ENCODE assay signal across 8 cellular contexts in the genomic region with DNA sequence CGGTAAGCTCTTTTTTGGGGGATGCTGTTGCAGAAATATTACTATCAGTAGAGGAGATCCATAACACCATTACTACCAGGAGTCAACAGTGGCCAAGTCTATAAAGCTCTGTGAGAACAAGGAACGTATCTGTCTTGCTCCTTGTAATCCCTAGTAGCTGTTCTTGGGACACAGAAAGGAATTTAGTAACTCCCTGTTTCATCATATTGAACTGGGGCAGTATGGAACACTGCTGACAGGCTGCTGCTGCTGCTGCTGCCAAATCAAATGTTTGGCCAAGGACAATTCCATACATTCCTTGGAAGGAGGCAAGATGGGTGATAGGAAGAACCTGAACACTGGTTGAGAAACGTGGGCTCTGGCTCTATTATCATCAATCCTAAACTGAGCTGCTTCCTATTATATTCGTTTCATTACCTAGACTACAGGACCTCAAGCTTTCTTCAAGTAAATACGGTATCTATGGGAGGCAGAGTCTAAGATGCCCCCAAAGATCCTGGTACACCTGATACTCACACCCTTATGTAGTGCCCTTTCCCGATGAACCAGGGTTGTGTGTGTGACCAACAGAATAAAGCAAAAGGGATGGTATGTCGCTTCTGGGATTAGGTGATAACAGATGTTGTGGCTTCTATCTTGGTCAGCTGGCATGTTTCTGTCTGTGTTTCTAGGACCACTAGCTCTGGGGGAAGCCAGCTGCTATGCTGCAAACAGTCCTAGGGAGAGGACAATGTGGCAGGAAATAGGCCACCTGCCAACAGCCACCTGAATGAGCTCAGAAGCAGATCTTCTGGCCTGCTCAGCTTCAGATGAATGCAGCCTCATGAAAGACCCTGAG. TPM values are rescaled to one million over a fixed set of nuclear protein-coding genes. Genes with fewer than 3 reads are reported as not detected.
DNase-seq lines count a peak whose midpoint lies in the region; ATAC-seq and TF ChIP-seq lines count a peak whose summit lies in the region.

No MANE protein-coding gene starts in this region.

- ATAC-seq in CD8-positive, alpha-beta T cell = peak; percentile 53
- ATAC-seq in GM19043 (IDR thresholded peaks at IDR 0.05; ENCODE audit: low read depth, unreplicated experiment) (peak; percentile 79), HG03175 (IDR thresholded peaks at IDR 0.05; ENCODE audit: unreplicated experiment) (peak; percentile 64)

- no peak overlapping the region for H3K4me3 ChIP-seq in CD8-positive, alpha-beta T cell (ENCODE audit: low read depth, low read length)
- no peak overlapping the region for H3K4me3 ChIP-seq in foreskin fibroblast (ENCODE audit: low read depth in 1 of 2, low read length in 2 of 2)

- CTCF ChIA-PET in CD8-positive, alpha-beta T cell (lab: Charles Lee) = interaction anchor here (1.0 to 2.1 kb wide), 6 partner anchors 8 to 175 kb away, joined by 3 to 10 read pairs (median 4); no protein-coding TSS in a partner anchor
- CTCF ChIA-PET in RWPE1 (lab: Yijun Ruan, JAX) = interaction anchor here (0.9 kb wide), 1 partner anchor 19 kb away, joined by 3 read pairs; no protein-coding TSS in a partner anchor

- H3K4me3 Mint-ChIP-seq in CD8-positive, alpha-beta T cell = no peak overlapping the region

- H3K36me3 ChIP-seq in CD8-positive, alpha-beta T cell (ENCODE audit: insufficient read depth, low read length) = no peaks in the 10 kb centered on the region

- DNase-seq in CD8-positive, alpha-beta T cell = peak in 4 of 7 experiments; percentile 26 to 62 (median 30)
- DNase-seq in RWPE1 (ENCODE audit: low spot score) = no peak
- DNase-seq in foreskin fibroblast = peak; percentile 61 to 77
- DNase-seq in medulla oblongata (ENCODE audit: extremely low spot score) = no peak
- DNase-seq in activated effector memory CD4-positive, alpha-beta T cell treated with anti-CD3 and anti-CD28 coated beads, Interleukin-2, amount 50 U/mL, for 16 hours = no peak
- no peak for DNase-seq in mesenteric fat pad (ENCODE audit: low spot score)

- peaks cover 53% of the 10 kb centered on the region for H3K4me1 ChIP-seq in CD8-positive, alpha-beta T cell (ENCODE audit: insufficient read depth, low read length)

- peaks cover 81% of the 10 kb centered on the region for H3K4me1 Mint-ChIP-seq in CD8-positive, alpha-beta T cell (ENCODE audit: low read depth)

- no peaks in the 10 kb centered on the region for H3K9me3 ChIP-seq in CD8-positive, alpha-beta T cell (ENCODE audit: low read length)

- no peaks in the 10 kb centered on the region for H3K27me3 Mint-ChIP-seq in CD8-positive, alpha-beta T cell (ENCODE audit: low read depth)

- TF ChIP-seq CTCF in CD8-positive, alpha-beta T cell (IDR thresholded peaks at IDR 0.05) = no peak
- TF ChIP-seq CTCF in RWPE1 (conservative IDR thresholded peaks at IDR 0.05; ENCODE audit: low read depth) (no peak), foreskin fibroblast (IDR thresholded peaks at IDR 0.05; ENCODE audit: low read depth, low read length) (no peak)

- H3K36me3 Mint-ChIP-seq in CD8-positive, alpha-beta T cell = peaks cover 4% of the 10 kb centered on the region

- no peak overlapping the region for H3K27ac ChIP-seq in CD8-positive, alpha-beta T cell (ENCODE audit: low read depth, low read length)
- peak overlapping the region; percentile 71 for H3K27ac ChIP-seq in RWPE1

- no peaks in the 10 kb centered on the region for H3K27me3 ChIP-seq in CD8-positive, alpha-beta T cell (ENCODE audit: insufficient read depth, low read length)

- POLR2A ChIA-PET in CD8-positive, alpha-beta T cell (lab: Charles Lee) = interaction anchor here (0.9 to 5.1 kb wide), 9 partner anchors 11 to 39 kb away, joined by 3 to 23 read pairs (median 4); a partner anchor contains a TSS
- POLR2A ChIA-PET in RWPE1 (lab: Yijun Ruan, JAX; ENCODE audit: low non-redundant PET) = no interaction called here

- H3K27ac Mint-ChIP-seq in CD8-positive, alpha-beta T cell = peak overlapping the region; percentile 45

- no peaks in the 10 kb centered on the region for H3K9me3 Mint-ChIP-seq in CD8-positive, alpha-beta T cell

- intact Hi-C loops in CD8-positive, alpha-beta T cell (cut with DNase I, micrococcal nuclease) = loop anchor here in 1 of 2 experiments (2.0 to 10.0 kb wide), 3 partner anchors 14 to 486 kb away; a partner anchor contains a TSS

RNA-seq across cellular contexts. Expression of a gene that starts 39.5 kb away (rescaled TPM):
- total RNA-seq in CD8-positive, alpha-beta T cell = 10 to 100 TPM; 79.1 to 82.7 TPM
- 392 TPM for total RNA-seq in mesenteric fat pad

Comparison
In these comparisons a context has a peak if more than half of its experiments do, and no peak if none do; other contexts are left out.
1. DNase-seq: peak in CD8-positive, alpha-beta T cell (4 of 7) and foreskin fibroblast (2 of 2); none in RWPE1 (single experiment), medulla oblongata (single experiment), activated effector memory CD4-positive, alpha-beta T cell treated with anti-CD3 and anti-CD28 coated beads, Interleukin-2, amount 50 U/mL, for 16 hours (single experiment) and mesenteric fat pad (single experiment).
2. Peak in every context shown above with its lines, with median percentiles within 50 percentile points of each other: ATAC-seq.